ENCODE assay signal across 8 cellular contexts in the genomic region with DNA sequence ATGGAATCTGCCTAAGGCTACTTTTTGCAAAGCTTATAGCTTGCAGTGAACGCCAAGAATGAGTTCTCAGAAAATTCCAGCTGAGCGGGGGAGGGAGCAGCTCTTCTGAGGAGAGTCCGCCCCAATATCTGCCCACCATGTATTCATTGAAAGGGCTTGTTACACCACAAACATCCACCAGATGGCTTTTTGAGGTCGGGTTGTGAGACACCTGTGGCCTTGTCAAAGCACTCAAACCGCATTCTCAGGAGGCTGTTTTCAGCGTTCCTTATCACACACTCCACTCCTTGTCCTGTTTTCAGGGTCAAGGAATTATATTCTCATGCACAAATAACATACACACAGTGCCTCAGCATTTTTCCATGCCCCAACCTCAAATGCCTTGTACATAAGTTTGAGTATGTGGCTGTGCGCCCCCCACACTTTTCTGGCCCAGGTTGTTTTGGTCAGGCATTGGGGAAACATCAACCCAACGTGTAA. TPM values are rescaled to one million over a fixed set of nuclear protein-coding genes. Genes with fewer than 3 reads are reported as not detected.
DNase-seq lines count a peak whose midpoint lies in the region; ATAC-seq, FAIRE-seq and TF ChIP-seq lines count a peak whose summit lies in the region.

No MANE protein-coding gene starts in this region.

- H3K4me3 ChIP-seq in MM.1S (ENCODE audit: low read length) (no peak overlapping the region), K562 (no peak overlapping the region)

- no peak overlapping the region for H3K27ac ChIP-seq in CD4-positive, alpha-beta T cell (ENCODE audit: low read depth, low read length)
- no peak overlapping the region for H3K27ac ChIP-seq in MM.1S (ENCODE audit: low read length)
- H3K27ac ChIP-seq in K562 (ENCODE audit: extremely low read depth, low read depth, low read length) = peak overlapping the region; percentile 20; the same call in 2 of the 3 replicates

- peak; percentile 68 for TF ChIP-seq CTCF in CD4-positive, alpha-beta T cell (IDR thresholded peaks at IDR 0.05)
- TF ChIP-seq CTCF in MM.1S (IDR thresholded peaks at IDR 0.05; ENCODE audit: low read length) = peak; percentile 75
- peak; percentile 86 to 87 (median 87) for TF ChIP-seq CTCF in K562 (IDR thresholded peaks at IDR 0.05 in 2 of 3, conservative IDR thresholded peaks at IDR 0.05 in 1 of 3; ENCODE audit: insufficient read depth in 2 of 3, low read depth in 1 of 3, low read length in 3 of 3)

- H3K79me2 ChIP-seq in MM.1S (ENCODE audit: low read length) (no peaks in the 10 kb centered on the region), K562 (ENCODE audit: control insufficient read depth, insufficient read depth, low read length) (no peaks in the 10 kb centered on the region)

- H4K20me1 ChIP-seq in MM.1S (ENCODE audit: insufficient read depth, low read length) (no peaks in the 10 kb centered on the region), K562 (replicated peaks; ENCODE audit: control insufficient read depth, insufficient read depth, low read length) (no peaks in the 10 kb centered on the region)

- H3K9ac ChIP-seq in MM.1S (ENCODE audit: low read length) (no peak overlapping the region), K562 (ENCODE audit: insufficient read depth in 1 of 2, low read depth in 2 of 2, low read length in 2 of 2) (peak overlapping the region in 1 of 2 experiments; percentile 24; a peak in 1 of 4 replicates)

- FAIRE-seq in K562 (lab: Jason Lieb, UNC) = peak; percentile 97

- H3K27ac Mint-ChIP-seq in CD4-positive, alpha-beta T cell = no peak overlapping the region
- no peak overlapping the region for H3K27ac Mint-ChIP-seq in immature natural killer cell

- no peak overlapping the region for H3K4me3 Mint-ChIP-seq in CD4-positive, alpha-beta T cell
- no peak overlapping the region for H3K4me3 Mint-ChIP-seq in immature natural killer cell

- no TSS peak for BruUV-seq in K562 (replicated peaks; lab: Mats Ljungman, UMichigan)

- H3K9me2 ChIP-seq in MM.1S (replicated peaks; ENCODE audit: insufficient read depth, low read length) = no peaks in the 10 kb centered on the region

- H2AFZ ChIP-seq in MM.1S (ENCODE audit: low read length) = no peak overlapping the region
- peak overlapping the region; percentile 66 for H2AFZ ChIP-seq in K562 (ENCODE audit: low read depth, low read length)

- no peaks in the 10 kb centered on the region for H3F3A ChIP-seq in MM.1S (ENCODE audit: insufficient read depth, low read length)

- no peaks in the 10 kb centered on the region for H3K36me3 Mint-ChIP-seq in CD4-positive, alpha-beta T cell (ENCODE audit: low read depth)
- no peaks in the 10 kb centered on the region for H3K36me3 Mint-ChIP-seq in immature natural killer cell

- peak; percentile 77 for ATAC-seq in CD4-positive, alpha-beta T cell (ENCODE audit: poor library complexity)
- ATAC-seq in GM19395 (IDR thresholded peaks at IDR 0.05; ENCODE audit: unreplicated experiment) = peak; percentile 80
- peak; percentile 98 for ATAC-seq in K562
- no peak for ATAC-seq in GM18519 (IDR thresholded peaks at IDR 0.05; ENCODE audit: low FRiP score, unreplicated experiment)

- peak; percentile 19 to 48 (median 36) for DNase-seq in CD4-positive, alpha-beta T cell
- DNase-seq in MM.1S (peak; percentile 85), T-helper 1 cell (peak in 4 of 5 donors; percentile 26 to 60 (median 44)), K562 (ENCODE audit: extremely low read depth in 1 of 4, low spot score in 3 of 4) (peak; percentile 77 to 95 (median 86)), immature natural killer cell (peak; percentile 41 to 51 (median 47))
- DNase-seq in stimulated activated CD4-positive, alpha-beta T cell treated with anti-CD3 and anti-CD28 coated beads, Interleukin-1b, Interleukin-23, amount 100 ng/mL, for 24 hours (ENCODE audit: low read depth in 4 of 4, low spot score in 1 of 4) = peak; percentile 16 to 30 (median 22)

- H3K9me3 ChIP-seq in CD4-positive, alpha-beta T cell (ENCODE audit: control insufficient read depth, low read length) = no peaks in the 10 kb centered on the region
- H3K9me3 ChIP-seq in MM.1S (replicated peaks; ENCODE audit: insufficient read depth, low read length) (no peaks in the 10 kb centered on the region), K562 (replicated peaks; ENCODE audit: control insufficient read depth, insufficient read depth, low read depth, low read length) (no peaks in the 10 kb centered on the region)

- TF ChIP-seq EP300 in K562 (IDR thresholded peaks at IDR 0.05; ENCODE audit: low read length) = peak; percentile 75

- no peak for TF ChIP-seq POLR2A in K562 (conservative IDR thresholded peaks at IDR 0.05)

- H3K4me1 ChIP-seq in MM.1S (ENCODE audit: low read length) (peaks cover 3% of the 10 kb centered on the region; the same call in 1 of the 2 replicates), K562 (replicated peaks in 1 of 2; ENCODE audit: control insufficient read depth in 2 of 2, insufficient read depth in 2 of 2, low read length in 2 of 2) (peaks cover 0 to 15% of the 10 kb centered on the region in 2 experiments; a peak in 4 of 5 replicates)

- peaks cover 21% of the 10 kb centered on the region for H3K4me1 Mint-ChIP-seq in CD4-positive, alpha-beta T cell (ENCODE audit: low read depth)
- peaks cover 5 to 15% of the 10 kb centered on the region in 2 donors for H3K4me1 Mint-ChIP-seq in immature natural killer cell

- WGBS in K562 (ENCODE audit: insufficient coverage, low coverage, missing lambda C conversion rate) = 7% methylated on average over 8 of the region's 8 CpGs

- H3K27me3 Mint-ChIP-seq in CD4-positive, alpha-beta T cell = peaks cover 35% of the 10 kb centered on the region
- peaks cover 2 to 8% (median 2%) of the 10 kb centered on the region in 3 donors for H3K27me3 Mint-ChIP-seq in immature natural killer cell (ENCODE audit: low read depth in 3 of 3)

- no peaks in the 10 kb centered on the region for H3K9me3 Mint-ChIP-seq in CD4-positive, alpha-beta T cell
- H3K9me3 Mint-ChIP-seq in immature natural killer cell = no peaks in the 10 kb centered on the region

- peak; percentile 98 to 99 for TF ChIP-seq RAD21 in K562 (CRISPR knock-in tag; conservative IDR thresholded peaks at IDR 0.05 in 1 of 2, IDR thresholded peaks at IDR 0.05 in 1 of 2)

- POLR2A ChIA-PET in CD4-positive, alpha-beta T cell (lab: Charles Lee) = interaction anchor here (1.0 to 1.3 kb wide), 2 partner anchors 237 to 320 kb away, joined by 3 to 7 read pairs; partner anchors contain the start of gene CD55
- POLR2A ChIA-PET in K562 (lab: Yijun Ruan, JAX) = interaction anchor here (0.8 to 1.9 kb wide), 7 partner anchors 10 to 481 kb away, joined by 3 to 9 read pairs (median 3); no protein-coding TSS in a partner anchor

- H3K36me3 ChIP-seq in MM.1S (replicated peaks; ENCODE audit: insufficient read depth, low read length) (no peaks in the 10 kb centered on the region), K562 (ENCODE audit: control insufficient read depth, insufficient read depth, low read length) (no peaks in the 10 kb centered on the region; the same call in 2 of the 3 replicates)

- H3K4me2 ChIP-seq in MM.1S (ENCODE audit: low read depth, low read length) (no peak overlapping the region), K562 (ENCODE audit: insufficient read depth, low read length) (peak overlapping the region; percentile 44)

- no peaks in the 10 kb centered on the region for H3K27me3 ChIP-seq in CD4-positive, alpha-beta T cell (ENCODE audit: control insufficient read depth, insufficient read depth, low read length)
- no peaks in the 10 kb centered on the region for H3K27me3 ChIP-seq in MM.1S (replicated peaks; ENCODE audit: insufficient read depth, low read length)
- H3K27me3 ChIP-seq in K562 (ENCODE audit: control insufficient read depth in 2 of 2, insufficient read depth in 2 of 2, low read length in 2 of 2) = no peaks in the 10 kb centered on the region

- in situ Hi-C loops in K562 (cut with MboI) = loop anchor here (5.0 kb wide), 1 partner anchor 323 kb away; no protein-coding TSS in a partner anchor

- CTCF ChIA-PET in CD4-positive, alpha-beta T cell (lab: Charles Lee) = interaction anchor here (0.6 to 3.4 kb wide), 12 partner anchors 9 to 415 kb away, joined by 3 to 25 read pairs (median 3); partner anchors contain the start of genes CD55 and PFKFB2
- CTCF ChIA-PET in K562 (lab: Yijun Ruan, JAX; ENCODE audit: low intra/inter-chr PET ratio) = interaction anchor here (0.5 to 3.2 kb wide), 6 partner anchors 52 to 613 kb away, joined by 3 to 22 read pairs (median 4); partner anchors contain the start of gene CD55

- no peaks in the 10 kb centered on the region for H3K9me1 ChIP-seq in K562 (ENCODE audit: control insufficient read depth, insufficient read depth, low read length)

- intact Hi-C loops in CD4-positive, alpha-beta T cell (cut with DNase I, micrococcal nuclease) = loop anchor here (1.0 to 10.0 kb wide), 5 partner anchors 98 to 415 kb away; partner anchors contain the start of gene CD55 (in 1 of the 2)
- intact Hi-C loops in K562 (cut with micrococcal nuclease) = loop anchor here (1.0 to 5.0 kb wide), 3 partner anchors 238 to 415 kb away; partner anchors contain the start of gene CD55

RNA-seq across cellular contexts. Expression of gene C4BPB, which starts 3.9 kb away (rescaled TPM):
- total RNA-seq in CD4-positive, alpha-beta T cell = 1 to 10 TPM; 1.6 to 2.1 TPM
- total RNA-seq in K562 (2011; cell fraction: chromatin; rRNA removed; ENCODE audit: low replicate concordance) = not detected in 2 replicates
- not detected in 2 replicates for total RNA-seq in K562 (2011; cell fraction: nucleolus; rRNA removed)
- total RNA-seq in K562 (2011; cell fraction: nucleoplasm; rRNA removed) = not detected in 2 replicates
- total RNA-seq in K562 (2014; rRNA removed) (not detected in 2 replicates), K562 (2014; rRNA removed; fragmentation: Illumina TruSeq; extraction: Trizol) (not detected in 2 replicates), K562 (2015; rRNA removed; fragmentation: Illumina TruSeq; extraction: Trizol) (not detected in 2 replicates), K562 (2021) (not detected in 2 replicates)
- polyA plus RNA-seq in K562 (2011; rRNA removed) (not detected in 2 replicates), K562 (2014; fragmentation: Illumina TruSeq; extraction: Trizol) (not detected in 2 replicates), K562 (2014; fragmentation: Nextera tagmentation; extraction: Ambion mirVana) (not detected), K562 (2014; rRNA removed) (not detected in 2 replicates), immature natural killer cell (under 1 TPM in 1 of 3 donors, not detected in 2; 0.24 TPM)
- polyA plus RNA-seq in K562 (2011; cell fraction: cytosol; rRNA removed) = 0.03 TPM in 1 of 2 replicates, not detected in the other
- polyA plus RNA-seq in K562 (2011; cell fraction: nucleus; rRNA removed) = not detected in 2 replicates
- polyA plus RNA-seq in K562 (2012) = not detected in 2 replicates
- 0.12 TPM in 1 of 2 replicates, not detected in the other for polyA minus RNA-seq in K562 (2011; rRNA and poly(A)+ RNA removed)
- 2.3 and 3.0 TPM in 2 replicates for polyA minus RNA-seq in K562 (2011; cell fraction: cytosol; rRNA and poly(A)+ RNA removed)
- polyA minus RNA-seq in K562 (2011; cell fraction: nucleus; rRNA and poly(A)+ RNA removed) = 0.22 and 0.54 TPM in 2 replicates

RNA-seq across cellular contexts. Expression of gene C4BPA, which starts 19.3 kb away (rescaled TPM):
- total RNA-seq in CD4-positive, alpha-beta T cell = not detected
- total RNA-seq in K562 (2011; cell fraction: chromatin; rRNA removed; ENCODE audit: low replicate concordance) = not detected in 2 replicates
- total RNA-seq in K562 (2011; cell fraction: nucleolus; rRNA removed) = not detected in 2 replicates
- not detected in 2 replicates for total RNA-seq in K562 (2011; cell fraction: nucleoplasm; rRNA removed)
- not detected in 2 replicates for total RNA-seq in K562 (2014; rRNA removed)
- total RNA-seq in K562 (2014; rRNA removed; fragmentation: Illumina TruSeq; extraction: Trizol) = 0.10 and 0.15 TPM in 2 replicates
- 0.22 and 0.23 TPM in 2 replicates for total RNA-seq in K562 (2015; rRNA removed; fragmentation: Illumina TruSeq; extraction: Trizol)
- 0.18 and 0.47 TPM in 2 replicates for total RNA-seq in K562 (2021)
- polyA plus RNA-seq in K562 (2011; rRNA removed) = 0.04 TPM in 1 of 2 replicates, not detected in the other
- polyA plus RNA-seq in K562 (2011; cell fraction: cytosol; rRNA removed) = not detected in 2 replicates
- not detected in 2 replicates for polyA plus RNA-seq in K562 (2011; cell fraction: nucleus; rRNA removed)
- 0.18 and 0.82 TPM in 2 replicates for polyA plus RNA-seq in K562 (2012)
- 0.06 and 0.07 TPM in 2 replicates for polyA plus RNA-seq in K562 (2014; fragmentation: Illumina TruSeq; extraction: Trizol)
- polyA plus RNA-seq in K562 (2014; fragmentation: Nextera tagmentation; extraction: Ambion mirVana) = under 1 TPM in 1 of 2 experiments, not detected in 1; 0.06 TPM
- polyA plus RNA-seq in K562 (2014; rRNA removed) = not detected in 2 replicates
- polyA minus RNA-seq in K562 (2011; rRNA and poly(A)+ RNA removed) = not detected in 2 replicates
- not detected in 2 replicates for polyA minus RNA-seq in K562 (2011; cell fraction: cytosol; rRNA and poly(A)+ RNA removed)
- polyA minus RNA-seq in K562 (2011; cell fraction: nucleus; rRNA and poly(A)+ RNA removed) = not detected in 2 replicates
- not detected for polyA plus RNA-seq in immature natural killer cell

RNA-seq across cellular contexts. Expression of gene PFKFB2, which starts 31.7 kb away (rescaled TPM):
- 1 to 10 TPM; 3.2 to 4.0 TPM for total RNA-seq in CD4-positive, alpha-beta T cell
- 29.4 and 45.8 TPM in 2 replicates for total RNA-seq in K562 (2011; cell fraction: chromatin; rRNA removed; ENCODE audit: low replicate concordance)
- 18.0 and 21.1 TPM in 2 replicates for total RNA-seq in K562 (2011; cell fraction: nucleolus; rRNA removed)
- 29.2 and 44.5 TPM in 2 replicates for total RNA-seq in K562 (2011; cell fraction: nucleoplasm; rRNA removed)
- 10.5 and 12.3 TPM in 2 replicates for total RNA-seq in K562 (2014; rRNA removed)
- total RNA-seq in K562 (2014; rRNA removed; fragmentation: Illumina TruSeq; extraction: Trizol) = 21.9 and 26.2 TPM in 2 replicates
- 17.3 and 17.8 TPM in 2 replicates for total RNA-seq in K562 (2015; rRNA removed; fragmentation: Illumina TruSeq; extraction: Trizol)
- total RNA-seq in K562 (2021) = 20.4 and 22.9 TPM in 2 replicates
- 24.1 and 26.0 TPM in 2 replicates for polyA plus RNA-seq in K562 (2011; rRNA removed)
- 7.4 and 16.5 TPM in 2 replicates for polyA plus RNA-seq in K562 (2011; cell fraction: cytosol; rRNA removed)
- polyA plus RNA-seq in K562 (2011; cell fraction: nucleus; rRNA removed) = 45.3 and 52.2 TPM in 2 replicates
- 11.2 and 14.1 TPM in 2 replicates for polyA plus RNA-seq in K562 (2012)
- polyA plus RNA-seq in K562 (2014; fragmentation: Illumina TruSeq; extraction: Trizol) = 13.5 and 16.4 TPM in 2 replicates
- polyA plus RNA-seq in K562 (2014; fragmentation: Nextera tagmentation; extraction: Ambion mirVana) = 1 to 10 TPM; 6.9 to 7.6 TPM
- polyA plus RNA-seq in K562 (2014; rRNA removed) = 11.7 and 11.9 TPM in 2 replicates
- 44.6 and 45.6 TPM in 2 replicates for polyA minus RNA-seq in K562 (2011; rRNA and poly(A)+ RNA removed)
- polyA minus RNA-seq in K562 (2011; cell fraction: cytosol; rRNA and poly(A)+ RNA removed) = 11.7 and 14.3 TPM in 2 replicates
- 18.3 and 29.3 TPM in 2 replicates for polyA minus RNA-seq in K562 (2011; cell fraction: nucleus; rRNA and poly(A)+ RNA removed)
- polyA plus RNA-seq in immature natural killer cell = 1 to 10 TPM in 2 of 3 donors, under 1 TPM in 1; 0.94 to 1.8 (median 1.4) TPM

RNA-seq across cellular contexts. Expression of gene YOD1, which starts 33.7 kb away (rescaled TPM):
- 10 to 100 TPM; 17.9 TPM for total RNA-seq in CD4-positive, alpha-beta T cell
- total RNA-seq in K562 (2011; cell fraction: chromatin; rRNA removed; ENCODE audit: low replicate concordance) = 25.7 and 74.5 TPM in 2 replicates
- 20.0 and 23.4 TPM in 2 replicates for total RNA-seq in K562 (2011; cell fraction: nucleolus; rRNA removed)
- 50.4 and 82.5 TPM in 2 replicates for total RNA-seq in K562 (2011; cell fraction: nucleoplasm; rRNA removed)
- total RNA-seq in K562 (2014; rRNA removed) = 47.5 and 49.8 TPM in 2 replicates
- total RNA-seq in K562 (2014; rRNA removed; fragmentation: Illumina TruSeq; extraction: Trizol) = 78.1 and 91.0 TPM in 2 replicates
- total RNA-seq in K562 (2015; rRNA removed; fragmentation: Illumina TruSeq; extraction: Trizol) = 51.8 and 56.0 TPM in 2 replicates
- total RNA-seq in K562 (2021) = 61.6 and 61.7 TPM in 2 replicates
- 38.8 and 46.9 TPM in 2 replicates for polyA plus RNA-seq in K562 (2011; rRNA removed)
- 9.4 and 20.3 TPM in 2 replicates for polyA plus RNA-seq in K562 (2011; cell fraction: cytosol; rRNA removed)
- 23.5 and 35.3 TPM in 2 replicates for polyA plus RNA-seq in K562 (2011; cell fraction: nucleus; rRNA removed)
- polyA plus RNA-seq in K562 (2012) = 19.8 and 21.4 TPM in 2 replicates
- polyA plus RNA-seq in K562 (2014; fragmentation: Illumina TruSeq; extraction: Trizol) = 43.9 and 46.5 TPM in 2 replicates
- 10 to 100 TPM; 18.2 to 24.0 TPM for polyA plus RNA-seq in K562 (2014; fragmentation: Nextera tagmentation; extraction: Ambion mirVana)
- polyA plus RNA-seq in K562 (2014; rRNA removed) = 27.9 and 28.7 TPM in 2 replicates
- polyA minus RNA-seq in K562 (2011; rRNA and poly(A)+ RNA removed) = 61.7 and 76.1 TPM in 2 replicates
- 33.8 and 43.8 TPM in 2 replicates for polyA minus RNA-seq in K562 (2011; cell fraction: cytosol; rRNA and poly(A)+ RNA removed)
- polyA minus RNA-seq in K562 (2011; cell fraction: nucleus; rRNA and poly(A)+ RNA removed) = 50.4 and 102 TPM in 2 replicates
- 1 to 10 TPM in 1 of 3 donors, under 1 TPM in 1, not detected in 1; 0.49 to 1.5 TPM for polyA plus RNA-seq in immature natural killer cell

RNA-seq across cellular contexts. Expression of gene C1orf116, which starts 52.2 kb away (rescaled TPM):
- under 1 TPM; 0.25 to 0.36 TPM for total RNA-seq in CD4-positive, alpha-beta T cell
- total RNA-seq in K562 (2011; cell fraction: chromatin; rRNA removed; ENCODE audit: low replicate concordance) = 2.8 and 4.0 TPM in 2 replicates
- 2.5 and 3.0 TPM in 2 replicates for total RNA-seq in K562 (2011; cell fraction: nucleolus; rRNA removed)
- total RNA-seq in K562 (2011; cell fraction: nucleoplasm; rRNA removed) = 3.1 and 3.4 TPM in 2 replicates
- total RNA-seq in K562 (2014; rRNA removed) (1.8 TPM in 2 replicates), K562 (2014; rRNA removed; fragmentation: Illumina TruSeq; extraction: Trizol) (0.80 and 0.95 TPM in 2 replicates), K562 (2015; rRNA removed; fragmentation: Illumina TruSeq; extraction: Trizol) (0.80 and 0.87 TPM in 2 replicates), K562 (2021) (2.6 and 2.7 TPM in 2 replicates)
- polyA plus RNA-seq in K562 (2011; rRNA removed) (1.2 and 2.6 TPM in 2 replicates), K562 (2014; fragmentation: Illumina TruSeq; extraction: Trizol) (3.0 and 3.1 TPM in 2 replicates), K562 (2014; fragmentation: Nextera tagmentation; extraction: Ambion mirVana) (under 1 TPM; 0.62 to 0.69 TPM), K562 (2014; rRNA removed) (0.62 and 0.95 TPM in 2 replicates), immature natural killer cell (under 1 TPM in 1 of 3 donors, not detected in 2; 0.31 TPM)
- polyA plus RNA-seq in K562 (2011; cell fraction: cytosol; rRNA removed) = 0.81 and 1.4 TPM in 2 replicates
- polyA plus RNA-seq in K562 (2011; cell fraction: nucleus; rRNA removed) = 2.3 and 5.0 TPM in 2 replicates
- polyA plus RNA-seq in K562 (2012) = 2.2 and 2.8 TPM in 2 replicates
- polyA minus RNA-seq in K562 (2011; rRNA and poly(A)+ RNA removed) = 2.6 TPM in 2 replicates
- polyA minus RNA-seq in K562 (2011; cell fraction: cytosol; rRNA and poly(A)+ RNA removed) = 2.4 and 2.5 TPM in 2 replicates
- 4.4 and 5.2 TPM in 2 replicates for polyA minus RNA-seq in K562 (2011; cell fraction: nucleus; rRNA and poly(A)+ RNA removed)

Comparison
In these comparisons a context has a peak if more than half of its experiments do, and no peak if none do; other contexts are left out.
1. DNase-seq: peak in every context shown above with its lines; median percentile 86 in K562; 85 in MM.1S; 47 in immature natural killer cell; 44 in T-helper 1 cell; 36 in CD4-positive, alpha-beta T cell; 22 in stimulated activated CD4-positive, alpha-beta T cell treated with anti-CD3 and anti-CD28 coated beads, Interleukin-1b, Interleukin-23, amount 100 ng/mL, for 24 hours.